In the genomic region with DNA sequence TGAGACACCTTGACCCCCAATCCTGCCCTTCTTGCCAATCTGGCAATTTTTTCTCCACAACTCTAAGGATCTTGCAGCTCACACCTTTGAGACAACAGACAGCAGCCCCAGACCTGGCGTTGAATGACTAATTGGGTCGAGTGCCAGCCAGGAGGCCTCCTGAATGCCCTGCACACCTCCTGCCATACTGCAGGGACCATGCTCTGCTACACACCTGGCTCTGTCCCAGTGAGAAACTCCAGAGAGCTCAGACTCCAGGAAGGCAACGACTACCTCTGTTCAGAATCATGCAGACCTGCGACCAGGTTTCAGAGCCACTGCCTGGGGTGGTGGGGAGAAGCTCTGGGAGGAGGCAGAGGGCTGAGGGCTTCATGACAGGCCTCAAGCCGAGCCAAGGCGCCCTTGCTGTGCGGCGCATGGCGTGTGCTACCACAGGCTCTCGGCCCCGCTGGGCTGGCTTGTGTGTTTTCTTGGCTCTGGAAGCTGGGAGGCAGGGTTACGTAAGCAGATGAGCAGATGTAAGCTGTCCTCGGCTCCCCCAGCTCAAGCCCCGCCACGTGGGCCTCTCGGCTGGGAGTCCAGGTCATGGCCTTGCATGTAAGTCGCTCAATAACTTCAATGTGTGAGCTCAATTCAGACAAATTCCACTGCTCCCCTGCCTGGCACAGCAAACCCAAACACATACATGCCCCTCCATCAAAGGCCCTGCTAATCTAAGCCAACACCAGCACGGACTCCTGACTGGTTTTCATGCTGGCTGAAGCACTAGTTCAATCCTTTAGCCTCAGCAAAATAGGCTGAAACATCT, we compare ENCODE assay signal across 1 cellular context.
TF ChIP-seq lines count a peak whose summit lies in the region.

No MANE protein-coding gene starts in this region.

TF ChIP-seq in HepG2, 621 proteins besides CTCF, POLR2A, EP300 and RAD21 (continued from another document and continues in another):
- TF ChIP-seq ZNF574 (CRISPR knock-in tag; IDR thresholded peaks at IDR 0.05) = peak; percentile 82
- TF ChIP-seq ONECUT2 (CRISPR knock-in tag; IDR thresholded peaks at IDR 0.05) = peak; percentile 79
- TF ChIP-seq ZNF512B (CRISPR knock-in tag; IDR thresholded peaks at IDR 0.05; ENCODE audit: borderline replicate concordance) = peak; percentile 56; the same call in 1 of the 2 replicates
- TF ChIP-seq HNF4A (CRISPR knock-in tag; IDR thresholded peaks at IDR 0.05) = peak; percentile 73
- TF ChIP-seq ZBTB39 (CRISPR knock-in tag; IDR thresholded peaks at IDR 0.05) = peak; percentile 65; the same call in 1 of the 2 replicates
- TF ChIP-seq TSC22D2 (CRISPR knock-in tag; IDR thresholded peaks at IDR 0.05; ENCODE audit: borderline replicate concordance) = no peak
- peak; percentile 87; the same call in 1 of the 2 replicates for TF ChIP-seq NRL (CRISPR knock-in tag; IDR thresholded peaks at IDR 0.05; ENCODE audit: borderline replicate concordance)
- TF ChIP-seq, protein P1, sequence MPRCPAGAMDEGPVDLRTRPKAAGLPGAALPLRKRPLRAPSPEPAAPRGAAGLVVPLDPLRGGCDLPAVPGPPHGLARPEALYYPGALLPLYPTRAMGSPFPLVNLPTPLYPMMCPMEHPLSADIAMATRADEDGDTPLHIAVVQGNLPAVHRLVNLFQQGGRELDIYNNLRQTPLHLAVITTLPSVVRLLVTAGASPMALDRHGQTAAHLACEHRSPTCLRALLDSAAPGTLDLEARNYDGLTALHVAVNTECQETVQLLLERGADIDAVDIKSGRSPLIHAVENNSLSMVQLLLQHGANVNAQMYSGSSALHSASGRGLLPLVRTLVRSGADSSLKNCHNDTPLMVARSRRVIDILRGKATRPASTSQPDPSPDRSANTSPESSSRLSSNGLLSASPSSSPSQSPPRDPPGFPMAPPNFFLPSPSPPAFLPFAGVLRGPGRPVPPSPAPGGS (CRISPR knock-in tag; IDR thresholded peaks at IDR 0.05) = peak; percentile 91
- peak; percentile 79 for TF ChIP-seq ZFY (CRISPR knock-in tag; IDR thresholded peaks at IDR 0.05)
- TF ChIP-seq HDAC1 (CRISPR knock-in tag; IDR thresholded peaks at IDR 0.05) = peak; percentile 95
- no peak for TF ChIP-seq TCF7L2 (IDR thresholded peaks at IDR 0.05; ENCODE audit: low read depth, low read length)
- TF ChIP-seq, protein P2, sequence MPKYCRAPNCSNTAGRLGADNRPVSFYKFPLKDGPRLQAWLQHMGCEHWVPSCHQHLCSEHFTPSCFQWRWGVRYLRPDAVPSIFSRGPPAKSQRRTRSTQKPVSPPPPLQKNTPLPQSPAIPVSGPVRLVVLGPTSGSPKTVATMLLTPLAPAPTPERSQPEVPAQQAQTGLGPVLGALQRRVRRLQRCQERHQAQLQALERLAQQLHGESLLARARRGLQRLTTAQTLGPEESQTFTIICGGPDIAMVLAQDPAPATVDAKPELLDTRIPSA (CRISPR knock-in tag; IDR thresholded peaks at IDR 0.05; ENCODE audit: borderline replicate concordance) = no peak; the same call in 1 of the 2 replicates
- peak; percentile 98 for TF ChIP-seq RXRB (CRISPR knock-in tag; IDR thresholded peaks at IDR 0.05; ENCODE audit: borderline replicate concordance)
- peak; percentile 79; the same call in 1 of the 2 replicates for TF ChIP-seq CEBPB (IDR thresholded peaks at IDR 0.05; ENCODE audit: borderline replicate concordance, low read depth, low read length)
- peak; percentile 56; the same call in 1 of the 2 replicates for TF ChIP-seq ZNF460 (CRISPR knock-in tag; IDR thresholded peaks at IDR 0.05; ENCODE audit: borderline replicate concordance)
- TF ChIP-seq NR0B2 (CRISPR knock-in tag; IDR thresholded peaks at IDR 0.05) = 0 out of 2 replicates have a peak, but pooled peaks have one; percentile 53
- TF ChIP-seq ERF (CRISPR knock-in tag; IDR thresholded peaks at IDR 0.05) = peak; percentile 95
- TF ChIP-seq ZFP90 (CRISPR knock-in tag; IDR thresholded peaks at IDR 0.05; ENCODE audit: borderline replicate concordance) = peak; percentile 67; the same call in 1 of the 2 replicates
- peak; percentile 84; the same call in 1 of the 2 replicates for TF ChIP-seq TFAP4 (IDR thresholded peaks at IDR 0.05; ENCODE audit: borderline replicate concordance, low read depth)
- TF ChIP-seq ZNF451 (CRISPR knock-in tag; IDR thresholded peaks at IDR 0.05) = peak; percentile 95
- peak; percentile 88 for TF ChIP-seq MXD1 (CRISPR knock-in tag; IDR thresholded peaks at IDR 0.05)
- 0 out of 2 replicates have a peak, but pooled peaks have one; percentile 71 for TF ChIP-seq ZNF766 (CRISPR knock-in tag; IDR thresholded peaks at IDR 0.05; ENCODE audit: borderline replicate concordance)
- TF ChIP-seq ATM (IDR thresholded peaks at IDR 0.05; ENCODE audit: borderline replicate concordance) = no peak
- peak; percentile 84 for TF ChIP-seq SSRP1 (CRISPR knock-in tag; IDR thresholded peaks at IDR 0.05)
- 0 out of 2 replicates have a peak, but pooled peaks have one; percentile 31 for TF ChIP-seq KLF9 (CRISPR knock-in tag; IDR thresholded peaks at IDR 0.05; ENCODE audit: low read depth)
- TF ChIP-seq HBP1 (CRISPR knock-in tag; IDR thresholded peaks at IDR 0.05; ENCODE audit: low read depth) = peak; percentile 59; the same call in 1 of the 2 replicates
- TF ChIP-seq, protein P3, sequence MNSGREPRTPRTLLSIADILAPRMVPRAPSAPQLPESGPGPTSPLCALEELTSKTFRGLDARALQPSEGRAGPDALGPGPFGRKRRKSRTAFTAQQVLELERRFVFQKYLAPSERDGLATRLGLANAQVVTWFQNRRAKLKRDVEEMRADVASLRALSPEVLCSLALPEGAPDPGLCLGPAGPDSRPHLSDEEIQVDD (CRISPR knock-in tag; IDR thresholded peaks at IDR 0.05; ENCODE audit: borderline replicate concordance) = peak; percentile 56; the same call in 1 of the 2 replicates
- no peak for TF ChIP-seq ATF6 (CRISPR knock-in tag; conservative IDR thresholded peaks at IDR 0.05)
- peak; percentile 85; the same call in 1 of the 2 replicates for TF ChIP-seq ZNF205 (CRISPR knock-in tag; IDR thresholded peaks at IDR 0.05)
- peak; percentile 83; the same call in 1 of the 2 replicates for TF ChIP-seq ZNF44 (CRISPR knock-in tag; IDR thresholded peaks at IDR 0.05)
- peak; percentile 91 for TF ChIP-seq NR2F6 (IDR thresholded peaks at IDR 0.05)
- TF ChIP-seq NR2F6 (CRISPR knock-in tag; IDR thresholded peaks at IDR 0.05) = peak; percentile 95
- no peak for TF ChIP-seq CBX1 (IDR thresholded peaks at IDR 0.05; ENCODE audit: low read depth)
- TF ChIP-seq, protein P4, sequence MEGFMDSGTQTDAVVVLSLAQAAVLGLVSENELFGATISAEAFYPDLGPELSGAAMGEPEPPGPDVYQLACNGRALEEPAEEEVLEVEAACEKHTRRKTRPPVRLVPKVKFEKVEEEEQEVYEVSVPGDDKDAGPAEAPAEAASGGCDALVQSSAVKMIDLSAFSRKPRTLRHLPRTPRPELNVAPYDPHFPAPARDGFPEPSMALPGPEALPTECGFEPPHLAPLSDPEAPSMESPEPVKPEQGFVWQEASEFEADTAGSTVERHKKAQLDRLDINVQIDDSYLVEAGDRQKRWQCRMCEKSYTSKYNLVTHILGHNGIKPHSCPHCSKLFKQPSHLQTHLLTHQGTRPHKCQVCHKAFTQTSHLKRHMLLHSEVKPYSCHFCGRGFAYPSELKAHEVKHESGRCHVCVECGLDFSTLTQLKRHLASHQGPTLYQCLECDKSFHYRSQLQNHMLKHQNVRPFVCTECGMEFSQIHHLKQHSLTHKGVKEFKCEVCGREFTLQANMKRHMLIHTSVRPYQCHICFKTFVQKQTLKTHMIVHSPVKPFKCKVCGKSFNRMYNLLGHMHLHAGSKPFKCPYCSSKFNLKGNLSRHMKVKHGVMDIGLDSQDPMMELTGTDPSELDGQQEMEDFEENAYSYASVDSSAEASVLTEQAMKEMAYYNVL (CRISPR knock-in tag; IDR thresholded peaks at IDR 0.05; ENCODE audit: borderline replicate concordance) = peak; percentile 76; the same call in 1 of the 2 replicates
